13 cellular contexts compared by ENCODE assay signal in genomic region chr7:100952641-100953040, GRCh38. TPM values are rescaled to one million over a fixed set of nuclear protein-coding genes. Genes with fewer than 3 reads are reported as not detected.
DNase-seq lines count a peak whose midpoint lies in the region; ATAC-seq and TF ChIP-seq lines count a peak whose summit lies in the region.
"Had no signal": no experiment of that assay in that cellular context is flagged by ENCODE, and none has a peak within 500 bp of the region (broad histone marks: within the 10 kb centered on the region; RNA-seq: fewer than 3 reads in every experiment).

No MANE protein-coding gene starts in this region.

- H3K4me3 Mint-ChIP-seq in activated CD4-positive, alpha-beta T cell treated with anti-CD3 and anti-CD28 coated beads for 36 hours = no peak overlapping the region
- H3K4me3 Mint-ChIP-seq in activated naive CD8-positive, alpha-beta T cell treated with anti-CD3 and anti-CD28 coated beads, Interleukin-2, amount 50 U/mL, for 24 hours = no peak overlapping the region
- H3K4me3 Mint-ChIP-seq in activated naive CD8-positive, alpha-beta T cell treated with anti-CD3 and anti-CD28 coated beads for 36 hours = no peak overlapping the region
- H3K4me3 Mint-ChIP-seq in stimulated activated effector memory CD8-positive, alpha-beta T cell treated with anti-CD3 and anti-CD28 coated beads, Interleukin-12 subunit alpha, Interleukin-12 subunit beta, amount 100 ng/mL, for 72 hours = no peak overlapping the region
- H3K4me3 Mint-ChIP-seq: CD4-positive, alpha-beta T cell had no signal

- H3K4me1 Mint-ChIP-seq in activated CD4-positive, alpha-beta T cell treated with anti-CD3 and anti-CD28 coated beads for 36 hours = no peaks in the 10 kb centered on the region
- no peaks in the 10 kb centered on the region for H3K4me1 Mint-ChIP-seq in activated naive CD8-positive, alpha-beta T cell treated with anti-CD3 and anti-CD28 coated beads, Interleukin-2, amount 50 U/mL, for 24 hours
- H3K4me1 Mint-ChIP-seq in activated naive CD8-positive, alpha-beta T cell treated with anti-CD3 and anti-CD28 coated beads for 36 hours = no peaks in the 10 kb centered on the region
- no peaks in the 10 kb centered on the region for H3K4me1 Mint-ChIP-seq in stimulated activated effector memory CD8-positive, alpha-beta T cell treated with anti-CD3 and anti-CD28 coated beads, Interleukin-12 subunit alpha, Interleukin-12 subunit beta, amount 100 ng/mL, for 72 hours

- intact Hi-C loops in activated CD4-positive, alpha-beta T cell treated with anti-CD3 and anti-CD28 coated beads for 36 hours (cut with DNase I, micrococcal nuclease) = loop anchor here (2.0 to 10.0 kb wide), 2 partner anchors 16 to 158 kb away; partner anchors contain the start of gene MUC12 (in 1 of the 2)
- intact Hi-C loops in esophagus squamous epithelium (cut with DNase I) = no loop called here

- H3K9me3 ChIP-seq in esophagus squamous epithelium = no peaks in the 10 kb centered on the region

- H3K4me3 ChIP-seq in esophagus squamous epithelium = no peak overlapping the region
- H3K4me3 ChIP-seq: GM23248 had no signal

- POLR2A ChIA-PET in activated CD4-positive, alpha-beta T cell treated with anti-CD3 and anti-CD28 coated beads for 36 hours (lab: Charles Lee) = no interaction called here

- TF ChIP-seq POLR2A in esophagus squamous epithelium (IDR thresholded peaks at IDR 0.05) = no peak

- peaks cover 0 to 75% (median 2%) of the 10 kb centered on the region in 4 donors for H3K27me3 ChIP-seq in esophagus squamous epithelium

- no peaks in the 10 kb centered on the region for H3K36me3 ChIP-seq in esophagus squamous epithelium

- H3K4me1 ChIP-seq in esophagus squamous epithelium = peaks cover 0 to 4% (median 0%) of the 10 kb centered on the region in 3 donors

- DNase-seq in activated CD4-positive, alpha-beta T cell treated with anti-CD3 and anti-CD28 coated beads for 36 hours = peak; percentile 27
- DNase-seq in activated CD4-positive, alpha-beta T cell treated with anti-CD3 and anti-CD28 coated beads, Interleukin-2, amount 50 U/mL, for 1 hour = no peak
- no peak for DNase-seq in activated naive CD8-positive, alpha-beta T cell treated with anti-CD3 and anti-CD28 coated beads, Interleukin-2, amount 50 U/mL, for 24 hours
- DNase-seq in activated naive CD8-positive, alpha-beta T cell treated with anti-CD3 and anti-CD28 coated beads for 36 hours = no peak
- no peak for DNase-seq in stimulated activated effector memory CD8-positive, alpha-beta T cell treated with anti-CD3 and anti-CD28 coated beads, Interleukin-12 subunit alpha, Interleukin-12 subunit beta, amount 100 ng/mL, for 72 hours (ENCODE audit: low spot score in 2 of 2)
- DNase-seq in esophagus squamous epithelium (lab: John Stamatoyannopoulos, UW) = no peak
- no peak for DNase-seq in effector CD4-positive, alpha-beta T cell
- DNase-seq: 8988T; C1 segment of cervical spinal cord; CD4-positive, alpha-beta T cell; DMS79; GM23248; H7 had no signal

- H3K27ac ChIP-seq in esophagus squamous epithelium = no peak overlapping the region
- H3K27ac ChIP-seq: GM23248 had no signal

- H3K27me3 Mint-ChIP-seq in activated CD4-positive, alpha-beta T cell treated with anti-CD3 and anti-CD28 coated beads for 36 hours = peaks cover 12% of the 10 kb centered on the region
- H3K27me3 Mint-ChIP-seq in activated naive CD8-positive, alpha-beta T cell treated with anti-CD3 and anti-CD28 coated beads, Interleukin-2, amount 50 U/mL, for 24 hours = peaks cover 15% of the 10 kb centered on the region
- peaks cover 12% of the 10 kb centered on the region for H3K27me3 Mint-ChIP-seq in activated naive CD8-positive, alpha-beta T cell treated with anti-CD3 and anti-CD28 coated beads for 36 hours

- ATAC-seq in activated CD4-positive, alpha-beta T cell treated with anti-CD3 and anti-CD28 coated beads for 36 hours = peak; percentile 32
- ATAC-seq in activated naive CD8-positive, alpha-beta T cell treated with anti-CD3 and anti-CD28 coated beads, Interleukin-2, amount 50 U/mL, for 24 hours = peak; percentile 2
- peak; percentile 33 for ATAC-seq in stimulated activated effector memory CD8-positive, alpha-beta T cell treated with anti-CD3 and anti-CD28 coated beads, Interleukin-12 subunit alpha, Interleukin-12 subunit beta, amount 100 ng/mL, for 72 hours

- H3K36me3 Mint-ChIP-seq in activated CD4-positive, alpha-beta T cell treated with anti-CD3 and anti-CD28 coated beads for 36 hours (ENCODE audit: low read depth) = no peaks in the 10 kb centered on the region
- no peaks in the 10 kb centered on the region for H3K36me3 Mint-ChIP-seq in activated naive CD8-positive, alpha-beta T cell treated with anti-CD3 and anti-CD28 coated beads, Interleukin-2, amount 50 U/mL, for 24 hours (ENCODE audit: low read depth)
- no peaks in the 10 kb centered on the region for H3K36me3 Mint-ChIP-seq in activated naive CD8-positive, alpha-beta T cell treated with anti-CD3 and anti-CD28 coated beads for 36 hours
- H3K36me3 Mint-ChIP-seq in stimulated activated effector memory CD8-positive, alpha-beta T cell treated with anti-CD3 and anti-CD28 coated beads, Interleukin-12 subunit alpha, Interleukin-12 subunit beta, amount 100 ng/mL, for 72 hours = no peaks in the 10 kb centered on the region

- TF ChIP-seq CTCF in esophagus squamous epithelium (IDR thresholded peaks at IDR 0.05) = no peak

- H3K9me3 Mint-ChIP-seq in activated CD4-positive, alpha-beta T cell treated with anti-CD3 and anti-CD28 coated beads for 36 hours (ENCODE audit: low read depth) = no peaks in the 10 kb centered on the region
- H3K9me3 Mint-ChIP-seq in activated naive CD8-positive, alpha-beta T cell treated with anti-CD3 and anti-CD28 coated beads, Interleukin-2, amount 50 U/mL, for 24 hours = no peaks in the 10 kb centered on the region
- no peaks in the 10 kb centered on the region for H3K9me3 Mint-ChIP-seq in activated naive CD8-positive, alpha-beta T cell treated with anti-CD3 and anti-CD28 coated beads for 36 hours
- H3K9me3 Mint-ChIP-seq in stimulated activated effector memory CD8-positive, alpha-beta T cell treated with anti-CD3 and anti-CD28 coated beads, Interleukin-12 subunit alpha, Interleukin-12 subunit beta, amount 100 ng/mL, for 72 hours = no peaks in the 10 kb centered on the region
- H3K9me3 Mint-ChIP-seq: CD4-positive, alpha-beta T cell had no signal

- CTCF ChIA-PET in activated CD4-positive, alpha-beta T cell treated with anti-CD3 and anti-CD28 coated beads for 36 hours (lab: Charles Lee) = no interaction called here

- H3K27ac Mint-ChIP-seq in activated CD4-positive, alpha-beta T cell treated with anti-CD3 and anti-CD28 coated beads for 36 hours = no peak overlapping the region
- no peak overlapping the region for H3K27ac Mint-ChIP-seq in activated naive CD8-positive, alpha-beta T cell treated with anti-CD3 and anti-CD28 coated beads, Interleukin-2, amount 50 U/mL, for 24 hours
- no peak overlapping the region for H3K27ac Mint-ChIP-seq in activated naive CD8-positive, alpha-beta T cell treated with anti-CD3 and anti-CD28 coated beads for 36 hours
- H3K27ac Mint-ChIP-seq in stimulated activated effector memory CD8-positive, alpha-beta T cell treated with anti-CD3 and anti-CD28 coated beads, Interleukin-12 subunit alpha, Interleukin-12 subunit beta, amount 100 ng/mL, for 72 hours = no peak overlapping the region
- H3K27ac Mint-ChIP-seq: CD4-positive, alpha-beta T cell had no signal

- 37 to 43% methylated on average over 2 of the region's 2 CpGs for WGBS in esophagus squamous epithelium, 2 donors

RNA-seq across cellular contexts. Expression of gene MUC3A, which starts 3.3 kb away (rescaled TPM):
- total RNA-seq in activated CD4-positive, alpha-beta T cell treated with anti-CD3 and anti-CD28 coated beads for 36 hours = not detected
- total RNA-seq in activated naive CD8-positive, alpha-beta T cell treated with anti-CD3 and anti-CD28 coated beads for 36 hours = not detected
- total RNA-seq in esophagus squamous epithelium = under 1 TPM in 1 of 4 donors, not detected in 3; under 0.01 TPM
- total RNA-seq: CD4-positive, alpha-beta T cell; GM23248 had no signal

RNA-seq across cellular contexts. Expression of gene MUC12, which starts 16.7 kb away (rescaled TPM):
- total RNA-seq in activated CD4-positive, alpha-beta T cell treated with anti-CD3 and anti-CD28 coated beads for 36 hours = under 1 TPM in 1 of 2 experiments, not detected in 1; 0.34 TPM
- total RNA-seq in activated naive CD8-positive, alpha-beta T cell treated with anti-CD3 and anti-CD28 coated beads for 36 hours = under 1 TPM in 1 of 2 experiments, not detected in 1; 0.66 TPM
- total RNA-seq in esophagus squamous epithelium = under 1 TPM in 1 of 4 donors, not detected in 3; 0.11 TPM

RNA-seq across cellular contexts. Expression of gene ACHE, which starts 57.0 kb away (rescaled TPM):
- under 1 TPM in 1 of 2 experiments, not detected in 1; 0.09 TPM for total RNA-seq in activated CD4-positive, alpha-beta T cell treated with anti-CD3 and anti-CD28 coated beads for 36 hours
- under 1 TPM in 1 of 2 experiments, not detected in 1; 0.14 TPM for total RNA-seq in activated naive CD8-positive, alpha-beta T cell treated with anti-CD3 and anti-CD28 coated beads for 36 hours
- 1 to 10 TPM in 3 of 4 donors, under 1 TPM in 1; 0.22 to 1.5 (median 1.3) TPM for total RNA-seq in esophagus squamous epithelium
- total RNA-seq: GM23248 had no signal
